In genomic region chr6:129659590-129660345, GRCh38 we compare ENCODE assay signal across 16 cellular contexts. TPM values are rescaled to one million over a fixed set of nuclear protein-coding genes. Genes with fewer than 3 reads are reported as not detected.
DNase-seq lines count a peak whose midpoint lies in the region; ATAC-seq, FAIRE-seq and TF ChIP-seq lines count a peak whose summit lies in the region.
"Had no signal": no experiment of that assay in that cellular context is flagged by ENCODE, and none has a peak within 500 bp of the region (broad histone marks: within the 10 kb centered on the region; RNA-seq: fewer than 3 reads in every experiment).

No MANE protein-coding gene starts in this region.

- CTCF ChIA-PET in K562 (lab: Yijun Ruan, JAX; ENCODE audit: low intra/inter-chr PET ratio) = no interaction called here
- CTCF ChIA-PET in activated CD8-positive, alpha-beta T cell treated with anti-CD3 and anti-CD28 coated beads for 36 hours (lab: Charles Lee) = interaction anchor here (1.6 to 1.7 kb wide), 2 partner anchors 62 to 71 kb away, joined by 6 read pairs; no protein-coding TSS in a partner anchor

- peaks cover 48% of the 10 kb centered on the region for H3K79me2 ChIP-seq in K562 (ENCODE audit: control insufficient read depth, insufficient read depth, low read length)

- 41% methylated on average over 14 of the region's 14 CpGs for WGBS in K562 (ENCODE audit: insufficient coverage, low coverage, missing lambda C conversion rate)
- WGBS in small intestine, 3 donors = 64 to 74% (median 69%) methylated on average over 14 of the region's 14 CpGs

- H3K9me3 ChIP-seq in HAP-1 (no peaks in the 10 kb centered on the region), K562 (replicated peaks; ENCODE audit: control insufficient read depth, insufficient read depth, low read depth, low read length) (no peaks in the 10 kb centered on the region), small intestine (ENCODE audit: control insufficient read depth, low read depth) (no peaks in the 10 kb centered on the region)
- H3K9me3 ChIP-seq in effector memory CD4-positive, alpha-beta T cell (ENCODE audit: control insufficient read depth, low read length) = no peaks in the 10 kb centered on the region
- H3K9me3 ChIP-seq: BLaER1 treated with 17β-estradiol and CSF1 and Interleukin-3, amounts not matched to agents 10 nM and 100 nM had no signal

- H3K36me3 Mint-ChIP-seq in activated CD8-positive, alpha-beta T cell treated with anti-CD3 and anti-CD28 coated beads for 36 hours (ENCODE audit: low read depth) = no peaks in the 10 kb centered on the region
- H3K36me3 Mint-ChIP-seq in activated T-cell treated with anti-CD3 and anti-CD28 coated beads, Interleukin-2, amount 50 U/mL, for 4 hours (ENCODE audit: insufficient read depth) = peaks cover 3% of the 10 kb centered on the region

- no peaks in the 10 kb centered on the region for H3K9me1 ChIP-seq in K562 (ENCODE audit: control insufficient read depth, insufficient read depth, low read length)

- H3K4me1 ChIP-seq in HAP-1 (peaks cover 50% of the 10 kb centered on the region), K562 (replicated peaks in 1 of 2; ENCODE audit: control insufficient read depth in 2 of 2, insufficient read depth in 2 of 2, low read length in 2 of 2) (peaks cover 12 to 46% of the 10 kb centered on the region in 2 experiments; a peak in 4 of 5 replicates), small intestine (ENCODE audit: control insufficient read depth in 2 of 2, insufficient read depth in 1 of 2, low read depth in 1 of 2, low read length in 1 of 2) (peaks cover 7 to 17% of the 10 kb centered on the region in 2 donors)
- H3K4me1 ChIP-seq in effector memory CD4-positive, alpha-beta T cell (ENCODE audit: control insufficient read depth, insufficient read depth, low read length, poor library complexity, severe bottlenecking) = no peaks in the 10 kb centered on the region

- no peaks in the 10 kb centered on the region for H3K9me3 Mint-ChIP-seq in activated CD8-positive, alpha-beta T cell treated with anti-CD3 and anti-CD28 coated beads for 36 hours
- no peaks in the 10 kb centered on the region for H3K9me3 Mint-ChIP-seq in activated T-cell treated with anti-CD3 and anti-CD28 coated beads, Interleukin-2, amount 50 U/mL, for 4 hours
- H3K9me3 Mint-ChIP-seq: T-cell had no signal

- peak; percentile 49; the same call in 1 of the 2 replicates for TF ChIP-seq EP300 in K562 (IDR thresholded peaks at IDR 0.05; ENCODE audit: low read length)

- TF ChIP-seq RAD21 in K562 (CRISPR knock-in tag; conservative IDR thresholded peaks at IDR 0.05 in 1 of 2, IDR thresholded peaks at IDR 0.05 in 1 of 2) = peak; percentile 5 to 10; a peak in 1 of 4 replicates

- H3K4me2 ChIP-seq in K562 (ENCODE audit: insufficient read depth, low read length) = peak overlapping the region; percentile 75
- H3K4me2 ChIP-seq: KMS-11 had no signal

- no peaks in the 10 kb centered on the region for H3K27me3 ChIP-seq in HAP-1 (ENCODE audit: low read depth)
- no peaks in the 10 kb centered on the region for H3K27me3 ChIP-seq in K562 (ENCODE audit: control insufficient read depth in 2 of 2, insufficient read depth in 2 of 2, low read length in 2 of 2)
- no peaks in the 10 kb centered on the region for H3K27me3 ChIP-seq in small intestine (ENCODE audit: control insufficient read depth in 2 of 2, insufficient read depth in 2 of 2, low read length in 2 of 2)
- H3K27me3 ChIP-seq in effector memory CD4-positive, alpha-beta T cell (replicated peaks; ENCODE audit: control insufficient read depth, insufficient read depth, low read length, poor library complexity, severe bottlenecking) = no peaks in the 10 kb centered on the region
- H3K27me3 ChIP-seq: BLaER1 treated with 17β-estradiol and CSF1 and Interleukin-3, amounts not matched to agents 10 nM and 100 nM had no signal

- H3K9ac ChIP-seq in K562 (ENCODE audit: insufficient read depth in 1 of 2, low read depth in 2 of 2, low read length in 2 of 2) = peak overlapping the region; percentile 18 to 34; a peak in 3 of 4 replicates
- H3K9ac ChIP-seq: BLaER1 treated with 17β-estradiol and CSF1 and Interleukin-3, amounts not matched to agents 10 nM and 100 nM; KMS-11 had no signal

- H3K4me3 ChIP-seq in HAP-1 = no peak overlapping the region
- peak overlapping the region; percentile 6 for H3K4me3 ChIP-seq in K562
- no peak overlapping the region for H3K4me3 ChIP-seq in small intestine (ENCODE audit: low read depth in 1 of 2, low read length in 2 of 2)
- H3K4me3 ChIP-seq in effector memory CD4-positive, alpha-beta T cell (ENCODE audit: insufficient read depth, low read depth, low read length, poor library complexity, severe bottlenecking) = no peak overlapping the region
- H3K4me3 ChIP-seq: BLaER1 treated with 17β-estradiol and CSF1 and Interleukin-3, amounts not matched to agents 10 nM and 100 nM had no signal

- POLR2A ChIA-PET in K562 (lab: Yijun Ruan, JAX) = interaction anchor here (0.5 to 1.5 kb wide), 7 partner anchors 8 to 104 kb away, joined by 3 to 4 read pairs (median 3); no protein-coding TSS in a partner anchor
- POLR2A ChIA-PET in activated CD8-positive, alpha-beta T cell treated with anti-CD3 and anti-CD28 coated beads for 36 hours (lab: Charles Lee) = no interaction called here

- FAIRE-seq in K562 (lab: Jason Lieb, UNC) = peak; percentile 78
- no peak for FAIRE-seq in small intestine (lab: Jason Lieb, UNC)

- intact Hi-C loops in K562 (cut with micrococcal nuclease) = loop anchor here (5.0 kb wide), 1 partner anchor 157 kb away; no protein-coding TSS in a partner anchor
- intact Hi-C loops in activated CD8-positive, alpha-beta T cell treated with anti-CD3 and anti-CD28 coated beads for 36 hours (cut with micrococcal nuclease) = no loop called here

- H3K36me3 ChIP-seq in HAP-1 (replicated peaks) = no peaks in the 10 kb centered on the region
- H3K36me3 ChIP-seq in K562 (ENCODE audit: control insufficient read depth, insufficient read depth, low read length) = no peaks in the 10 kb centered on the region
- H3K36me3 ChIP-seq in small intestine (ENCODE audit: control insufficient read depth in 2 of 2, insufficient read depth in 2 of 2, low read length in 2 of 2) = no peaks in the 10 kb centered on the region
- no peaks in the 10 kb centered on the region for H3K36me3 ChIP-seq in effector memory CD4-positive, alpha-beta T cell (ENCODE audit: control insufficient read depth, insufficient read depth, low read length)

- DNase-seq in HAP-1 (ENCODE audit: low spot score in 2 of 2) = peak; percentile 39 to 46
- DNase-seq in K562 (ENCODE audit: extremely low read depth in 1 of 4, low spot score in 3 of 4) = peak; percentile 39 to 73 (median 58)
- peak; percentile 56 for DNase-seq in iris pigment epithelial cell (ENCODE audit: low read depth)
- DNase-seq in small intestine = peak; percentile 86
- no peak for DNase-seq in activated CD8-positive, alpha-beta T cell treated with anti-CD3 and anti-CD28 coated beads for 36 hours
- no peak for DNase-seq in foreskin melanocyte
- DNase-seq in effector memory CD4-positive, alpha-beta T cell = no peak
- no peak for DNase-seq in activated T-cell treated with anti-CD3 and anti-CD28 coated beads, Interleukin-2, amount 50 U/mL, for 4 hours
- DNase-seq: activated naive CD4-positive, alpha-beta T cell treated with anti-CD3 and anti-CD28 coated beads, Interleukin-2, amount 50 U/mL, for 16 hours; cerebellar nuclear complex; GDM1; NCI-H2081; stimulated activated CD8-positive, alpha-beta memory T cell treated with anti-CD3 and anti-CD28 coated beads, Interleukin-4, amount 100 ng/mL, for 48 hours; T-cell had no signal

- no peak overlapping the region for H3K27ac Mint-ChIP-seq in activated CD8-positive, alpha-beta T cell treated with anti-CD3 and anti-CD28 coated beads for 36 hours
- H3K27ac Mint-ChIP-seq: T-cell had no signal

- in situ Hi-C loops in HAP-1 (cut with MboI; ENCODE audit: low sequenced_read_pairs) (no loop called here), K562 (cut with MboI) (no loop called here)

- no TSS peak for BruUV-seq in K562 (replicated peaks; lab: Mats Ljungman, UMichigan)

- no peak overlapping the region for H3K4me3 Mint-ChIP-seq in activated CD8-positive, alpha-beta T cell treated with anti-CD3 and anti-CD28 coated beads for 36 hours
- no peak overlapping the region for H3K4me3 Mint-ChIP-seq in activated T-cell treated with anti-CD3 and anti-CD28 coated beads, Interleukin-2, amount 50 U/mL, for 4 hours
- H3K4me3 Mint-ChIP-seq: T-cell had no signal

- no peaks in the 10 kb centered on the region for H3K27me3 Mint-ChIP-seq in activated CD8-positive, alpha-beta T cell treated with anti-CD3 and anti-CD28 coated beads for 36 hours
- no peaks in the 10 kb centered on the region for H3K27me3 Mint-ChIP-seq in activated T-cell treated with anti-CD3 and anti-CD28 coated beads, Interleukin-2, amount 50 U/mL, for 4 hours (ENCODE audit: low read depth)
- H3K27me3 Mint-ChIP-seq: T-cell had no signal

- H3K27ac ChIP-seq in K562 (ENCODE audit: extremely low read depth, low read depth, low read length) (peak overlapping the region; percentile 73), small intestine (ENCODE audit: low read depth in 1 of 2, low read length in 1 of 2) (peak overlapping the region; percentile 3 to 38)
- H3K27ac ChIP-seq in effector memory CD4-positive, alpha-beta T cell (ENCODE audit: insufficient read depth, low read length, poor library complexity, severe bottlenecking) = no peak overlapping the region
- H3K27ac ChIP-seq: BLaER1 treated with 17β-estradiol and CSF1 and Interleukin-3, amounts not matched to agents 10 nM and 100 nM; KMS-11 had no signal

- no peak for TF ChIP-seq POLR2A in K562 (conservative IDR thresholded peaks at IDR 0.05)

- H2AFZ ChIP-seq in K562 (ENCODE audit: low read depth, low read length) = peak overlapping the region; percentile 79

- no peaks in the 10 kb centered on the region for H4K20me1 ChIP-seq in K562 (replicated peaks; ENCODE audit: control insufficient read depth, insufficient read depth, low read length)

- ATAC-seq in K562 = peak; percentile 85
- no peak for ATAC-seq in activated CD8-positive, alpha-beta T cell treated with anti-CD3 and anti-CD28 coated beads for 36 hours
- ATAC-seq in activated T-cell treated with anti-CD3 and anti-CD28 coated beads, Interleukin-2, amount 50 U/mL, for 4 hours = no peak
- ATAC-seq: T-cell had no signal

- TF ChIP-seq CTCF in K562 (IDR thresholded peaks at IDR 0.05 in 2 of 3, conservative IDR thresholded peaks at IDR 0.05 in 1 of 3; ENCODE audit: insufficient read depth in 2 of 3, low read depth in 1 of 3, low read length in 3 of 3) = no peak; a peak in 1 of 6 replicates
- no peak for TF ChIP-seq CTCF in activated CD8-positive, alpha-beta T cell treated with anti-CD3 and anti-CD28 coated beads for 36 hours (IDR thresholded peaks at IDR 0.05)

- H3K4me1 Mint-ChIP-seq in activated CD8-positive, alpha-beta T cell treated with anti-CD3 and anti-CD28 coated beads for 36 hours (ENCODE audit: low read depth) = peaks cover 18% of the 10 kb centered on the region
- peaks cover 10% of the 10 kb centered on the region for H3K4me1 Mint-ChIP-seq in activated T-cell treated with anti-CD3 and anti-CD28 coated beads, Interleukin-2, amount 50 U/mL, for 4 hours (ENCODE audit: low read depth)

RNA-seq across cellular contexts. Expression of gene ARHGAP18, which starts 50.2 kb away (rescaled TPM):
- total RNA-seq in K562 (2011; cell fraction: chromatin; rRNA removed; ENCODE audit: low replicate concordance) = 15.1 and 38.1 TPM in 2 replicates
- total RNA-seq in K562 (2011; cell fraction: nucleolus; rRNA removed) = 9.8 and 11.2 TPM in 2 replicates
- 14.4 and 21.6 TPM in 2 replicates for total RNA-seq in K562 (2011; cell fraction: nucleoplasm; rRNA removed)
- total RNA-seq in K562 (2014; rRNA removed) (15.5 and 16.2 TPM in 2 replicates), K562 (2014; rRNA removed; fragmentation: Illumina TruSeq; extraction: Trizol) (29.7 and 33.9 TPM in 2 replicates), K562 (2015; rRNA removed; fragmentation: Illumina TruSeq; extraction: Trizol) (21.6 and 24.3 TPM in 2 replicates), K562 (2021) (18.4 and 21.1 TPM in 2 replicates)
- polyA plus RNA-seq in K562 (2011; rRNA removed) (25.6 and 25.8 TPM in 2 replicates), K562 (2014; fragmentation: Illumina TruSeq; extraction: Trizol) (20.2 and 22.0 TPM in 2 replicates), K562 (2014; fragmentation: Nextera tagmentation; extraction: Ambion mirVana) (10 to 100 TPM; 17.8 to 19.0 TPM), K562 (2014; rRNA removed) (11.8 and 13.3 TPM in 2 replicates), small intestine (10 to 100 TPM; 15.1 to 32.4 (median 26.2) TPM)
- polyA plus RNA-seq in K562 (2011; cell fraction: cytosol; rRNA removed) = 4.0 and 10.9 TPM in 2 replicates
- polyA plus RNA-seq in K562 (2011; cell fraction: nucleus; rRNA removed) = 7.1 and 10.8 TPM in 2 replicates
- 14.6 and 19.2 TPM in 2 replicates for polyA plus RNA-seq in K562 (2012)
- 38.4 and 50.9 TPM in 2 replicates for polyA minus RNA-seq in K562 (2011; rRNA and poly(A)+ RNA removed)
- polyA minus RNA-seq in K562 (2011; cell fraction: cytosol; rRNA and poly(A)+ RNA removed) = 16.6 and 20.7 TPM in 2 replicates
- 13.2 and 34.0 TPM in 2 replicates for polyA minus RNA-seq in K562 (2011; cell fraction: nucleus; rRNA and poly(A)+ RNA removed)
- total RNA-seq in activated CD8-positive, alpha-beta T cell treated with anti-CD3 and anti-CD28 coated beads for 36 hours = 1 to 10 TPM; 8.2 to 9.6 TPM
- total RNA-seq in activated T-cell treated with anti-CD3 and anti-CD28 coated beads, Interleukin-2, amount 50 U/mL, for 4 hours = 1 to 10 TPM; 2.1 to 2.5 (median 2.3) TPM

Comparison
In these comparisons a context has a peak if more than half of its experiments do, and no peak if none do; other contexts are left out.
1. DNase-seq: peak in HAP-1 (2 of 2), K562 (4 of 4), iris pigment epithelial cell (single experiment) and small intestine (single experiment); none in activated CD8-positive, alpha-beta T cell treated with anti-CD3 and anti-CD28 coated beads for 36 hours (single experiment), foreskin melanocyte (single experiment), effector memory CD4-positive, alpha-beta T cell (0 of 3) and activated T-cell treated with anti-CD3 and anti-CD28 coated beads, Interleukin-2, amount 50 U/mL, for 4 hours (single experiment).